ENCODE assay signal across 8 cellular contexts in genomic region chr6:166343157-166343502, GRCh38. TPM values are rescaled to one million over a fixed set of nuclear protein-coding genes. Genes with fewer than 3 reads are reported as not detected.
DNase-seq lines count a peak whose midpoint lies in the region; ATAC-seq, FAIRE-seq and TF ChIP-seq lines count a peak whose summit lies in the region.

No MANE protein-coding gene starts in this region.

- CTCF ChIA-PET in activated CD8-positive, alpha-beta T cell treated with anti-CD3 and anti-CD28 coated beads, Interleukin-2, amount 10 ng/mL, durations not matched to agents 7 days and 5 days (lab: Charles Lee), result interaction anchor here (0.6 to 1.8 kb wide), 4 partner anchors 9 to 92 kb away, joined by 3 to 11 read pairs (median 5); no protein-coding TSS in a partner anchor

- no peaks in the 10 kb centered on the region for H3K27me3 ChIP-seq in keratinocyte (ENCODE audit: control insufficient read depth, extremely low read depth, insufficient read depth, low read length)
- H3K27me3 ChIP-seq in thoracic aorta (replicated peaks; ENCODE audit: insufficient read depth), result no peaks in the 10 kb centered on the region

- H3K9ac ChIP-seq in keratinocyte (ENCODE audit: control insufficient read depth, extremely low read depth, insufficient read depth, low read length), result peak overlapping the region; percentile 92

- H3K36me3 ChIP-seq in keratinocyte (ENCODE audit: control insufficient read depth in 2 of 2, extremely low read depth in 1 of 2, insufficient read depth in 2 of 2, low read length in 2 of 2) (no peaks in the 10 kb centered on the region), thoracic aorta (no peaks in the 10 kb centered on the region)

- FAIRE-seq in GM19239 (lab: Jason Lieb, UNC) (peak; percentile 75), keratinocyte (lab: Jason Lieb, UNC) (no peak)

- peaks cover 8% of the 10 kb centered on the region for H3K4me1 Mint-ChIP-seq in activated CD8-positive, alpha-beta T cell treated with anti-CD3 and anti-CD28 coated beads, Interleukin-2, amount 10 ng/mL, durations not matched to agents 7 days and 5 days (ENCODE audit: low read depth)

- H3K9me3 Mint-ChIP-seq in activated CD8-positive, alpha-beta T cell treated with anti-CD3 and anti-CD28 coated beads, Interleukin-2, amount 10 ng/mL, durations not matched to agents 7 days and 5 days (ENCODE audit: insufficient read depth), result no peaks in the 10 kb centered on the region

- H3K4me1 ChIP-seq in keratinocyte (ENCODE audit: control insufficient read depth, extremely low read depth, insufficient read depth, low read length) (peaks cover 12% of the 10 kb centered on the region), thoracic aorta (ENCODE audit: control insufficient read depth in 1 of 2, low read depth in 2 of 2) (peaks cover 14 to 45% of the 10 kb centered on the region in 2 donors)

- peak overlapping the region; percentile 99 for H3K4me3 ChIP-seq in AG10803 (ENCODE audit: low read length)
- H3K4me3 ChIP-seq in keratinocyte (ENCODE audit: control insufficient read depth in 2 of 3, extremely low read depth in 1 of 3, insufficient read depth in 2 of 3, low read depth in 1 of 3, low read length in 3 of 3), result peak overlapping the region; percentile 97 to 100 (median 99)
- peak overlapping the region; percentile 100 for H3K4me3 ChIP-seq in thoracic aorta

- peaks cover 46% of the 10 kb centered on the region for H3K79me2 ChIP-seq in keratinocyte (ENCODE audit: control insufficient read depth, insufficient read depth, low read length)

- H3K4me2 ChIP-seq in keratinocyte (ENCODE audit: control insufficient read depth, extremely low read depth, insufficient read depth, low read depth, low read length), result peak overlapping the region; percentile 86

- DNase-seq in AG10803 (ENCODE audit: low read depth), result no peak
- no peak for DNase-seq in GM19239 (ENCODE audit: insufficient read length, low spot score)
- no peak for DNase-seq in activated CD8-positive, alpha-beta T cell treated with anti-CD3 and anti-CD28 coated beads, Interleukin-2, amount 10 ng/mL, durations not matched to agents 7 days and 5 days
- DNase-seq in keratinocyte (ENCODE audit: low read depth, low spot score), result no peak
- DNase-seq in thoracic aorta (ENCODE audit: low spot score), result no peak
- DNase-seq in ureter (ENCODE audit: low spot score), result no peak
- DNase-seq in middle frontal gyrus (ENCODE audit: extremely low spot score, low spot score), result no peak

- dilution Hi-C loops in keratinocyte (cut with MboI; ENCODE audit: extremely low pct_ligation_motif_present, low sequenced_read_pairs), result no loop called here

- no peak for TF ChIP-seq CTCF in AG10803 (conservative IDR thresholded peaks at IDR 0.05; ENCODE audit: low read length)
- TF ChIP-seq CTCF in keratinocyte (optimal IDR thresholded peaks at IDR 0.05 in 1 of 3, IDR thresholded peaks at IDR 0.05 in 1 of 3, conservative IDR thresholded peaks at IDR 0.05 in 1 of 3; ENCODE audit: extremely low read depth in 1 of 3, insufficient read depth in 2 of 3, low read length in 3 of 3), result no peak
- no peak for TF ChIP-seq CTCF in thoracic aorta (IDR thresholded peaks at IDR 0.05)

- H3K27ac Mint-ChIP-seq in activated CD8-positive, alpha-beta T cell treated with anti-CD3 and anti-CD28 coated beads, Interleukin-2, amount 10 ng/mL, durations not matched to agents 7 days and 5 days, result peak overlapping the region; percentile 35

- no peaks in the 10 kb centered on the region for H3K9me1 ChIP-seq in keratinocyte (ENCODE audit: control insufficient read depth, extremely low read depth, insufficient read depth, low read length)

- H3K9me3 ChIP-seq in keratinocyte (ENCODE audit: control insufficient read depth, low read depth, low read length), result no peaks in the 10 kb centered on the region
- no peaks in the 10 kb centered on the region for H3K9me3 ChIP-seq in thoracic aorta

- peak overlapping the region; percentile 78 for H3K4me3 Mint-ChIP-seq in activated CD8-positive, alpha-beta T cell treated with anti-CD3 and anti-CD28 coated beads, Interleukin-2, amount 10 ng/mL, durations not matched to agents 7 days and 5 days

- H4K20me1 ChIP-seq in keratinocyte (ENCODE audit: control insufficient read depth, extremely low read depth, insufficient read depth, low read length), result peaks cover 5% of the 10 kb centered on the region

- H3K36me3 Mint-ChIP-seq in activated CD8-positive, alpha-beta T cell treated with anti-CD3 and anti-CD28 coated beads, Interleukin-2, amount 10 ng/mL, durations not matched to agents 7 days and 5 days (ENCODE audit: low read depth), result peaks cover 3% of the 10 kb centered on the region

- POLR2A ChIA-PET in activated CD8-positive, alpha-beta T cell treated with anti-CD3 and anti-CD28 coated beads, Interleukin-2, amount 10 ng/mL, durations not matched to agents 7 days and 5 days (lab: Charles Lee), result no interaction called here

- peaks cover 18% of the 10 kb centered on the region for H3K27me3 Mint-ChIP-seq in activated CD8-positive, alpha-beta T cell treated with anti-CD3 and anti-CD28 coated beads, Interleukin-2, amount 10 ng/mL, durations not matched to agents 7 days and 5 days (ENCODE audit: low read depth)

- peak overlapping the region; percentile 84 for H3K27ac ChIP-seq in keratinocyte (ENCODE audit: control insufficient read depth, insufficient read depth, low read length)
- H3K27ac ChIP-seq in thoracic aorta, result peak overlapping the region; percentile 86 to 90

- peak overlapping the region; percentile 98 for H2AFZ ChIP-seq in keratinocyte (ENCODE audit: control insufficient read depth, low read length)

- ATAC-seq in HG03439 (IDR thresholded peaks at IDR 0.05; ENCODE audit: unreplicated experiment) (peak; percentile 1), thoracic aorta (ENCODE audit: insufficient number of reproducible peaks, low FRiP score, low read depth) (no peak)
- ATAC-seq in activated CD8-positive, alpha-beta T cell treated with anti-CD3 and anti-CD28 coated beads, Interleukin-2, amount 10 ng/mL, durations not matched to agents 7 days and 5 days, result no peak

RNA-seq across cellular contexts. Expression of gene SFT2D1, which starts 0.8 kb away (rescaled TPM):
- 10 to 100 TPM; 27.7 to 30.5 TPM for total RNA-seq in activated CD8-positive, alpha-beta T cell treated with anti-CD3 and anti-CD28 coated beads, Interleukin-2, amount 10 ng/mL, durations not matched to agents 7 days and 5 days
- polyA plus RNA-seq in keratinocyte, result 46.6 to 84.3 TPM (median 58.8 TPM) in 3 replicates
- 10.1 TPM for polyA plus RNA-seq in keratinocyte (2011; ENCODE audit: low read depth)
- 45.1 and 82.7 TPM in 2 replicates for polyA plus RNA-seq in keratinocyte (2011; cell fraction: cytosol; rRNA removed)
- 51.2 and 67.7 TPM in 2 replicates for polyA plus RNA-seq in keratinocyte (2011; cell fraction: nucleus; rRNA removed)
- polyA plus RNA-seq in keratinocyte (2012; ENCODE audit: low replicate concordance), result 44.4 and 48.0 TPM in 2 replicates
- polyA minus RNA-seq in keratinocyte, result 18.2 to 34.5 TPM (median 23.5 TPM) in 3 replicates
- polyA minus RNA-seq in keratinocyte (2011; cell fraction: cytosol; rRNA and poly(A)+ RNA removed), result 22.1 TPM
- 9.1 and 20.2 TPM in 2 replicates for polyA minus RNA-seq in keratinocyte (2011; cell fraction: nucleus; rRNA and poly(A)+ RNA removed)
- 10 to 100 TPM; 23.3 to 27.9 TPM for total RNA-seq in thoracic aorta
- total RNA-seq in ureter, result 49.7 TPM

RNA-seq across cellular contexts. Expression of gene PRR18, which starts 34.9 kb away (rescaled TPM):
- not detected for total RNA-seq in activated CD8-positive, alpha-beta T cell treated with anti-CD3 and anti-CD28 coated beads, Interleukin-2, amount 10 ng/mL, durations not matched to agents 7 days and 5 days
- polyA plus RNA-seq in keratinocyte, result not detected in 3 replicates
- polyA plus RNA-seq in keratinocyte (2011; ENCODE audit: low read depth), result not detected
- not detected in 2 replicates for polyA plus RNA-seq in keratinocyte (2011; cell fraction: cytosol; rRNA removed)
- not detected in 2 replicates for polyA plus RNA-seq in keratinocyte (2011; cell fraction: nucleus; rRNA removed)
- not detected in 2 replicates for polyA plus RNA-seq in keratinocyte (2012; ENCODE audit: low replicate concordance)
- polyA minus RNA-seq in keratinocyte, result not detected in 3 replicates
- not detected for polyA minus RNA-seq in keratinocyte (2011; cell fraction: cytosol; rRNA and poly(A)+ RNA removed)
- not detected in 2 replicates for polyA minus RNA-seq in keratinocyte (2011; cell fraction: nucleus; rRNA and poly(A)+ RNA removed)
- total RNA-seq in thoracic aorta (not detected), ureter (0.23 TPM)

RNA-seq across cellular contexts. Expression of gene MPC1, which starts 39.6 kb away (rescaled TPM):
- total RNA-seq in activated CD8-positive, alpha-beta T cell treated with anti-CD3 and anti-CD28 coated beads, Interleukin-2, amount 10 ng/mL, durations not matched to agents 7 days and 5 days, result 10 to 100 TPM; 32.8 to 36.7 TPM
- polyA plus RNA-seq in keratinocyte, result 19.3 to 26.4 TPM (median 24.0 TPM) in 3 replicates
- 8.0 TPM for polyA plus RNA-seq in keratinocyte (2011; ENCODE audit: low read depth)
- polyA plus RNA-seq in keratinocyte (2011; cell fraction: cytosol; rRNA removed), result 14.1 and 30.2 TPM in 2 replicates
- 15.3 and 16.1 TPM in 2 replicates for polyA plus RNA-seq in keratinocyte (2011; cell fraction: nucleus; rRNA removed)
- polyA plus RNA-seq in keratinocyte (2012; ENCODE audit: low replicate concordance), result 21.9 and 24.8 TPM in 2 replicates
- 4.1 to 18.5 TPM (median 8.3 TPM) in 3 replicates for polyA minus RNA-seq in keratinocyte
- polyA minus RNA-seq in keratinocyte (2011; cell fraction: cytosol; rRNA and poly(A)+ RNA removed), result 14.8 TPM
- 2.6 and 3.8 TPM in 2 replicates for polyA minus RNA-seq in keratinocyte (2011; cell fraction: nucleus; rRNA and poly(A)+ RNA removed)
- total RNA-seq in thoracic aorta, result 10 to 100 TPM; 43.8 to 56.0 TPM
- total RNA-seq in ureter, result 53.9 TPM
